ENCODE assay signal across 1 cellular context in genomic region chr11:77101043-77101537, GRCh38.
TF ChIP-seq lines count a peak whose summit lies in the region.

No MANE protein-coding gene starts in this region.

TF ChIP-seq in K562, 482 proteins besides CTCF, POLR2A, EP300 and RAD21 (continued from another document):
- TF ChIP-seq, protein P1, sequence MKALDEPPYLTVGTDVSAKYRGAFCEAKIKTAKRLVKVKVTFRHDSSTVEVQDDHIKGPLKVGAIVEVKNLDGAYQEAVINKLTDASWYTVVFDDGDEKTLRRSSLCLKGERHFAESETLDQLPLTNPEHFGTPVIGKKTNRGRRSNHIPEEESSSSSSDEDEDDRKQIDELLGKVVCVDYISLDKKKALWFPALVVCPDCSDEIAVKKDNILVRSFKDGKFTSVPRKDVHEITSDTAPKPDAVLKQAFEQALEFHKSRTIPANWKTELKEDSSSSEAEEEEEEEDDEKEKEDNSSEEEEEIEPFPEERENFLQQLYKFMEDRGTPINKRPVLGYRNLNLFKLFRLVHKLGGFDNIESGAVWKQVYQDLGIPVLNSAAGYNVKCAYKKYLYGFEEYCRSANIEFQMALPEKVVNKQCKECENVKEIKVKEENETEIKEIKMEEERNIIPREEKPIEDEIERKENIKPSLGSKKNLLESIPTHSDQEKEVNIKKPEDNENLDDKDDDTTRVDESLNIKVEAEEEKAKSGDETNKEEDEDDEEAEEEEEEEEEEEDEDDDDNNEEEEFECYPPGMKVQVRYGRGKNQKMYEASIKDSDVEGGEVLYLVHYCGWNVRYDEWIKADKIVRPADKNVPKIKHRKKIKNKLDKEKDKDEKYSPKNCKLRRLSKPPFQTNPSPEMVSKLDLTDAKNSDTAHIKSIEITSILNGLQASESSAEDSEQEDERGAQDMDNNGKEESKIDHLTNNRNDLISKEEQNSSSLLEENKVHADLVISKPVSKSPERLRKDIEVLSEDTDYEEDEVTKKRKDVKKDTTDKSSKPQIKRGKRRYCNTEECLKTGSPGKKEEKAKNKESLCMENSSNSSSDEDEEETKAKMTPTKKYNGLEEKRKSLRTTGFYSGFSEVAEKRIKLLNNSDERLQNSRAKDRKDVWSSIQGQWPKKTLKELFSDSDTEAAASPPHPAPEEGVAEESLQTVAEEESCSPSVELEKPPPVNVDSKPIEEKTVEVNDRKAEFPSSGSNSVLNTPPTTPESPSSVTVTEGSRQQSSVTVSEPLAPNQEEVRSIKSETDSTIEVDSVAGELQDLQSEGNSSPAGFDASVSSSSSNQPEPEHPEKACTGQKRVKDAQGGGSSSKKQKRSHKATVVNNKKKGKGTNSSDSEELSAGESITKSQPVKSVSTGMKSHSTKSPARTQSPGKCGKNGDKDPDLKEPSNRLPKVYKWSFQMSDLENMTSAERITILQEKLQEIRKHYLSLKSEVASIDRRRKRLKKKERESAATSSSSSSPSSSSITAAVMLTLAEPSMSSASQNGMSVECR (CRISPR knock-in tag; IDR thresholded peaks at IDR 0.05): no peak
- TF ChIP-seq TBP (optimal IDR thresholded peaks at IDR 0.05; ENCODE audit: low read depth, low read length) (no peak), TEAD1 (CRISPR knock-in tag; IDR thresholded peaks at IDR 0.05) (0 out of 4 replicates have a peak, but pooled peaks of 1 of the 2 experiments have one; percentile 40), CTCFL (IDR thresholded peaks at IDR 0.05; ENCODE audit: borderline replicate concordance, insufficient read depth, low read depth, low read length, poor library complexity, severe bottlenecking) (peak; percentile 81), CBFA2T3 (IDR thresholded peaks at IDR 0.05) (no peak), TEAD2 (tag; IDR thresholded peaks at IDR 0.05) (no peak), NR4A1 (CRISPR knock-in tag; IDR thresholded peaks at IDR 0.05) (no peak), NR4A1 (tag; IDR thresholded peaks at IDR 0.05) (no peak), KLF1 (tag; IDR thresholded peaks at IDR 0.05) (no peak), DMBX1 (CRISPR knock-in tag; IDR thresholded peaks at IDR 0.05; ENCODE audit: borderline replicate concordance) (no peak), KAT7 (CRISPR knock-in tag; IDR thresholded peaks at IDR 0.05; ENCODE audit: borderline replicate concordance) (no peak), ZFX (CRISPR knock-in tag; IDR thresholded peaks at IDR 0.05) (no peak), SMC3 (conservative IDR thresholded peaks at IDR 0.05; ENCODE audit: insufficient read depth, low read depth, low read length) (peak; percentile 58), DIDO1 (tag; IDR thresholded peaks at IDR 0.05; ENCODE audit: low read depth) (no peak), SLC30A9 (CRISPR knock-in tag; IDR thresholded peaks at IDR 0.05) (no peak), GABPB2 (CRISPR knock-in tag; conservative IDR thresholded peaks at IDR 0.05) (no peak), MYBL2 (IDR thresholded peaks at IDR 0.05; ENCODE audit: low read depth) (no peak), MYBL2 (CRISPR knock-in tag; IDR thresholded peaks at IDR 0.05; ENCODE audit: borderline replicate concordance) (no peak), POLR2G (IDR thresholded peaks at IDR 0.05; ENCODE audit: low read depth, low read length) (no peak), STAT5A (IDR thresholded peaks at IDR 0.05; ENCODE audit: borderline replicate concordance, low read length) (no peak), ARHGAP35 (IDR thresholded peaks at IDR 0.05; ENCODE audit: partially characterized antibody) (no peak), FOXP1 (CRISPR knock-in tag; IDR thresholded peaks at IDR 0.05) (no peak), CSDE1 (IDR thresholded peaks at IDR 0.05) (no peak), XRCC3 (IDR thresholded peaks at IDR 0.05) (no peak), CBFB (CRISPR knock-in tag; IDR thresholded peaks at IDR 0.05) (no peak), ZNF764 (CRISPR knock-in tag; IDR thresholded peaks at IDR 0.05; ENCODE audit: low read depth) (no peak), ELF4 (CRISPR knock-in tag; IDR thresholded peaks at IDR 0.05) (no peak), ARID2 (IDR thresholded peaks at IDR 0.05) (0 out of 2 replicates have a peak, but pooled peaks have one; percentile 43), JUN (IDR thresholded peaks at IDR 0.05; ENCODE audit: borderline replicate concordance, low read depth, low read length) (no peak), JUN (CRISPR knock-in tag; IDR thresholded peaks at IDR 0.05; ENCODE audit: borderline replicate concordance) (no peak), ZFP91 (CRISPR knock-in tag; IDR thresholded peaks at IDR 0.05) (no peak), KLF13 (tag; IDR thresholded peaks at IDR 0.05; ENCODE audit: borderline replicate concordance, low read depth) (no peak), TCF3 (CRISPR knock-in tag; IDR thresholded peaks at IDR 0.05) (no peak), ZNF24 (IDR thresholded peaks at IDR 0.05) (peak; percentile 96), ZNF282 (CRISPR knock-in tag; IDR thresholded peaks at IDR 0.05) (no peak), NCOA4 (IDR thresholded peaks at IDR 0.05; ENCODE audit: partially characterized antibody) (no peak), SMARCC2 (IDR thresholded peaks at IDR 0.05; ENCODE audit: low read depth) (0 out of 2 replicates have a peak, but pooled peaks have one; percentile 39)
- TF ChIP-seq, protein P2, sequence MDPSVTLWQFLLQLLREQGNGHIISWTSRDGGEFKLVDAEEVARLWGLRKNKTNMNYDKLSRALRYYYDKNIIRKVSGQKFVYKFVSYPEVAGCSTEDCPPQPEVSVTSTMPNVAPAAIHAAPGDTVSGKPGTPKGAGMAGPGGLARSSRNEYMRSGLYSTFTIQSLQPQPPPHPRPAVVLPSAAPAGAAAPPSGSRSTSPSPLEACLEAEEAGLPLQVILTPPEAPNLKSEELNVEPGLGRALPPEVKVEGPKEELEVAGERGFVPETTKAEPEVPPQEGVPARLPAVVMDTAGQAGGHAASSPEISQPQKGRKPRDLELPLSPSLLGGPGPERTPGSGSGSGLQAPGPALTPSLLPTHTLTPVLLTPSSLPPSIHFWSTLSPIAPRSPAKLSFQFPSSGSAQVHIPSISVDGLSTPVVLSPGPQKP (CRISPR knock-in tag; IDR thresholded peaks at IDR 0.05): no peak
